ENCODE assay signal across 23 cellular contexts in genomic region chr4:80188457-80188800, GRCh38.
"Had no signal": no experiment of that assay in that cellular context is flagged by ENCODE, and none has a peak within 500 bp of the region (broad histone marks: within the 10 kb centered on the region; RNA-seq: fewer than 3 reads in every experiment).

No MANE protein-coding gene starts in this region.

- H3K4me3 Mint-ChIP-seq: memory B cell; natural killer cell; stimulated activated effector memory CD8-positive, alpha-beta T cell treated with anti-CD3 and anti-CD28 coated beads, Interleukin-12 subunit alpha, Interleukin-12 subunit beta, amount 100 ng/mL, for 72 hours had no signal

- H3K9me3 ChIP-seq: lower lobe of right lung, neutrophil, prostate gland, right atrium auricular region, stomach, thyroid gland, vagina had no signal

- H3K4me3 ChIP-seq: lower lobe of right lung, prostate gland, right atrium auricular region, smooth muscle cell, stomach, thyroid gland had no signal

- H3K4me1 ChIP-seq: parathyroid adenoma, prostate gland had no signal

- H2AFZ ChIP-seq: parathyroid adenoma had no signal

- ATAC-seq: esophagus mucosa; left ventricle myocardium superior; lower lobe of right lung; natural killer cell; sciatic nerve; stimulated activated effector memory CD8-positive, alpha-beta T cell treated with anti-CD3 and anti-CD28 coated beads, Interleukin-12 subunit alpha, Interleukin-12 subunit beta, amount 100 ng/mL, for 72 hours had no signal

- H3K27me3 Mint-ChIP-seq: memory B cell had no signal

- H3K9me3 Mint-ChIP-seq: memory B cell; natural killer cell; stimulated activated effector memory CD8-positive, alpha-beta T cell treated with anti-CD3 and anti-CD28 coated beads, Interleukin-12 subunit alpha, Interleukin-12 subunit beta, amount 100 ng/mL, for 72 hours had no signal

- H3K36me3 ChIP-seq: lower lobe of right lung, neutrophil, prostate gland, right atrium auricular region, stomach, thyroid gland, vagina had no signal

- H3K9ac ChIP-seq: parathyroid adenoma had no signal

- H3K4me2 ChIP-seq: smooth muscle cell had no signal

- H3K27ac Mint-ChIP-seq: natural killer cell; stimulated activated effector memory CD8-positive, alpha-beta T cell treated with anti-CD3 and anti-CD28 coated beads, Interleukin-12 subunit alpha, Interleukin-12 subunit beta, amount 100 ng/mL, for 72 hours had no signal

- H3K79me2 ChIP-seq: parathyroid adenoma had no signal

- DNase-seq: cortex of kidney; effector CD4-positive, alpha-beta T cell; left ventricle myocardium superior; lower lobe of right lung; natural killer cell; stimulated activated CD4-positive, alpha-beta T cell treated with anti-CD3 and anti-CD28 coated beads, Interleukin-12 subunit alpha, Interleukin-12 subunit beta, amount 100 ng/mL, for 4 hours; stimulated activated CD4-positive, alpha-beta T cell treated with anti-CD3 and anti-CD28 coated beads, Interleukin-1b, Interleukin-23, amount 100 ng/mL, for 48 hours; stimulated activated CD4-positive, alpha-beta T cell treated with anti-CD3 and anti-CD28 coated beads, Interleukin-4, amount 100 ng/mL, for 24 hours; stimulated activated naive CD4-positive, alpha-beta T cell treated with Interleukin-2 at 50 U/mL for 16 hours; stomach; thyroid gland; trophoblast cell had no signal

- H3K36me3 Mint-ChIP-seq: natural killer cell had no signal

- H3K27me3 ChIP-seq: vagina had no signal

- H3K27ac ChIP-seq: epithelial cell of prostate, lower lobe of right lung, neutrophil, parathyroid adenoma, prostate gland, right atrium auricular region, stomach, thyroid gland, vagina had no signal
